In genomic region chr12:124157416-124157815, GRCh38 we compare ENCODE assay signal across 15 cellular contexts.
DNase-seq lines count a peak whose midpoint lies in the region; ATAC-seq and TF ChIP-seq lines count a peak whose summit lies in the region.
"Had no signal": no experiment of that assay in that cellular context is flagged by ENCODE, and none has a peak within 500 bp of the region (broad histone marks: within the 10 kb centered on the region; RNA-seq: fewer than 3 reads in every experiment).

No MANE protein-coding gene starts in this region.

- peak; percentile 20 for TF ChIP-seq CTCF in psoas muscle (IDR thresholded peaks at IDR 0.05)

- H3K36me3 ChIP-seq in SJCRH30 (no peaks in the 10 kb centered on the region), psoas muscle (ENCODE audit: insufficient read depth in 1 of 2, low read depth in 1 of 2) (no peaks in the 10 kb centered on the region)
- H3K36me3 ChIP-seq: BLaER1 treated with 17β-estradiol and CSF1 and Interleukin-3, amounts not matched to agents 10 nM and 100 nM had no signal

- ATAC-seq in psoas muscle: peak; percentile 96 to 99 (median 98)
- ATAC-seq in GM21360 (IDR thresholded peaks at IDR 0.05; ENCODE audit: unreplicated experiment): no peak
- no peak for ATAC-seq in left lobe of liver
- ATAC-seq in GM19467 (IDR thresholded peaks at IDR 0.05; ENCODE audit: unreplicated experiment): no peak
- ATAC-seq in SK-N-SH treated with all-trans-retinoic acid at 6 μM for 48 hours: no peak
- ATAC-seq: CD8-positive, alpha-beta T cell; GM12878; HepG2 had no signal

- H3K27me3 ChIP-seq in SJCRH30 (no peaks in the 10 kb centered on the region), psoas muscle (ENCODE audit: insufficient read depth in 3 of 3, low read length in 2 of 3) (no peaks in the 10 kb centered on the region)
- H3K27me3 ChIP-seq: BLaER1 treated with 17β-estradiol and CSF1 and Interleukin-3, amounts not matched to agents 10 nM and 100 nM had no signal

- H3K4me1 ChIP-seq in SJCRH30: peaks cover 33% of the 10 kb centered on the region
- peaks cover 10% of the 10 kb centered on the region for H3K4me1 ChIP-seq in psoas muscle

- WGBS in psoas muscle, 3 donors: 22 to 40% (median 30%) methylated on average over 6 of the region's 6 CpGs

- H3K27ac ChIP-seq in SJCRH30 (peak overlapping the region; percentile 62), psoas muscle (peak overlapping the region; percentile 64)
- H3K27ac ChIP-seq: BLaER1 treated with 17β-estradiol and CSF1 and Interleukin-3, amounts not matched to agents 10 nM and 100 nM had no signal

- DNase-seq in SJCRH30: peak; percentile 93 to 98
- peak; percentile 97 for DNase-seq in myocyte (ENCODE audit: low read depth)
- peak; percentile 32 to 81 for DNase-seq in psoas muscle
- DNase-seq in left lobe of liver (ENCODE audit: low spot score): no peak
- DNase-seq: Calu3; CD8-positive, alpha-beta T cell; DMS79 treated with DMSO at 0.1 percent for 48 hours; GOT3; H9 had no signal

- no peaks in the 10 kb centered on the region; the same call in 1 of the 2 replicates for H3K9me3 ChIP-seq in SJCRH30 (replicated peaks)
- H3K9me3 ChIP-seq in psoas muscle: no peaks in the 10 kb centered on the region

- no peak overlapping the region for H3K4me3 ChIP-seq in SJCRH30
- no peak overlapping the region for H3K4me3 ChIP-seq in psoas muscle
- H3K4me3 ChIP-seq: BLaER1 treated with 17β-estradiol and CSF1 and Interleukin-3, amounts not matched to agents 10 nM and 100 nM; GM12878 had no signal

- intact Hi-C loops in psoas muscle (cut with DNase I): loop anchor here in 1 of 2 donors (10.0 kb wide), 1 partner anchor 127 kb away; no protein-coding TSS in a partner anchor

TF ChIP-seq in SK-N-SH treated with all-trans-retinoic acid at 6 μM for 48 hours, 23 proteins besides CTCF, POLR2A, EP300 and RAD21:
- TF ChIP-seq ZFP30 (CRISPR knock-in tag; IDR thresholded peaks at IDR 0.05) (no peak), OSR1 (CRISPR knock-in tag; IDR thresholded peaks at IDR 0.05) (no peak), BACH2 (CRISPR knock-in tag; IDR thresholded peaks at IDR 0.05; ENCODE audit: borderline replicate concordance) (no peak), ZNF8 (CRISPR knock-in tag; IDR thresholded peaks at IDR 0.05) (no peak), ZFP3 (CRISPR knock-in tag; IDR thresholded peaks at IDR 0.05) (no peak), TCF4 (CRISPR knock-in tag; IDR thresholded peaks at IDR 0.05; ENCODE audit: borderline replicate concordance) (no peak), ISL1 (CRISPR knock-in tag; IDR thresholded peaks at IDR 0.05) (no peak)
TF ChIP-seq in SK-N-SH treated with all-trans-retinoic acid at 6 μM for 48 hours: peak in this region for 0.

Comparison
In these comparisons a context has a peak if more than half of its experiments do, and no peak if none do; other contexts are left out.
1. ATAC-seq: peak in psoas muscle (4 of 4); none in GM21360 (single experiment), left lobe of liver (single experiment), GM19467 (single experiment) and SK-N-SH treated with all-trans-retinoic acid at 6 μM for 48 hours (single experiment).